1 cellular context compared by ENCODE assay signal in the genomic region with DNA sequence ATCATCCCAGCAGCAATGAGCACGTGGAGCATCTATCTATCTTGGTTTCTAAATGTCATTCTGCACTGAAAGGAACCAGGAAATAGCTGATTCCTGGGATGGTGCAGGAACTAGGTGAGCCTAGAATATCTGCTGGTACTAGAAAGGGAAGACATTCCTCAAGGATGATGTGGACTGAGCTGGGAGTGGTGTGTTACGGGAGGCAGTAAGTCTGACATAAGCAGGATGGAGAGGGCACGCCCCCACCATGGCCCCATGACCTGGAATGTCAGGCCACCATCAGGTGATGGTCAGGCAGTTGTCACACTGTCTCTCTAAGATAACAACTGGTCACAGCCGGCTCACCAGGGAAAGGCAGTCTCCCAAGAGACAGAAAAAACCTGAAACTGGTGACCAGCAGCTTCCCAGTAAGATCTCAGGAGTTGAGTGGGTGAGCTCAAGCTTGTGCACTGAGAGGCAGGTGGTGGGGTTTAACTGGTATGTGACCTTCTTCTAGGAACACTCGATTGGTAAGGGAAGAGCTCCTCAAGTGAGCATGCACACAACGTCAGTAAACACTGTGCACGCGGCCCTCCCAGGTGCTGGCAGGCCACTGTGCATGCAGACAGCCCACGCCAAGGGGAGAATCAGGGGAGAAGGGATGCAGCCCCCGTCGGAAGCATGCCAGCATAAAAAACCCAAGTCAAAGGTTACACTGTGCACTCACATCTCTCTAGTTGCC.
TF ChIP-seq lines count a peak whose summit lies in the region.

No MANE protein-coding gene starts in this region.

TF ChIP-seq in K562, 482 proteins besides CTCF, POLR2A, EP300 and RAD21 (continued from another document and continues in another):
- TF ChIP-seq TCF15 (CRISPR knock-in tag; IDR thresholded peaks at IDR 0.05) (peak; percentile 79; the same call in 1 of the 2 replicates), ZNF224 (CRISPR knock-in tag; IDR thresholded peaks at IDR 0.05) (no peak), MAFG (tag; conservative IDR thresholded peaks at IDR 0.05) (peak; percentile 34; the same call in 1 of the 2 replicates), NFATC3 (IDR thresholded peaks at IDR 0.05) (0 out of 2 replicates have a peak, but pooled peaks have one; percentile 33), ZNF77 (CRISPR knock-in tag; IDR thresholded peaks at IDR 0.05) (peak; percentile 77; the same call in 1 of the 2 replicates), SIN3A (IDR thresholded peaks at IDR 0.05; ENCODE audit: borderline replicate concordance in 2 of 2, control insufficient read depth in 1 of 2, low read depth in 2 of 2, low read length in 2 of 2) (peak in 1 of 2 experiments; percentile 77; a peak in 1 of 4 replicates), CUX1 (CRISPR knock-in tag; IDR thresholded peaks at IDR 0.05) (peak; percentile 81), STAT5A (IDR thresholded peaks at IDR 0.05; ENCODE audit: borderline replicate concordance, low read length) (peak; percentile 69), KLF1 (tag; IDR thresholded peaks at IDR 0.05) (peak; percentile 17), PTTG1 (tag; IDR thresholded peaks at IDR 0.05; ENCODE audit: low read depth) (peak; percentile 51; the same call in 1 of the 2 replicates), BCOR (IDR thresholded peaks at IDR 0.05) (peak; percentile 60; the same call in 1 of the 2 replicates), PURB (CRISPR knock-in tag; IDR thresholded peaks at IDR 0.05; ENCODE audit: low read depth) (no peak), TAL1 (IDR thresholded peaks at IDR 0.05) (peak; percentile 83), GMEB1 (CRISPR knock-in tag; IDR thresholded peaks at IDR 0.05) (no peak), NFIX (CRISPR knock-in tag; IDR thresholded peaks at IDR 0.05; ENCODE audit: low read depth) (no peak), ZNF583 (CRISPR knock-in tag; IDR thresholded peaks at IDR 0.05) (peak; percentile 93), SP2 (IDR thresholded peaks at IDR 0.05; ENCODE audit: extremely low read depth, low read depth, low read length, poor library complexity, severe bottlenecking) (no peak), ZNF239 (CRISPR knock-in tag; IDR thresholded peaks at IDR 0.05) (no peak; the same call in 1 of the 2 replicates), RBM17 (IDR thresholded peaks at IDR 0.05; ENCODE audit: borderline replicate concordance, low read depth, low read length) (no peak), ZNF165 (CRISPR knock-in tag; IDR thresholded peaks at IDR 0.05; ENCODE audit: borderline replicate concordance) (no peak), ZNF655 (CRISPR knock-in tag; IDR thresholded peaks at IDR 0.05) (no peak), RAD51 (IDR thresholded peaks at IDR 0.05; ENCODE audit: borderline replicate concordance, low read depth) (peak; percentile 87), RBM22 (IDR thresholded peaks at IDR 0.05; ENCODE audit: low read depth, low read length, poor library complexity, severe bottlenecking) (no peak), NFE2 (IDR thresholded peaks at IDR 0.05; ENCODE audit: low read depth) (no peak; the same call in 1 of the 2 replicates), KLF16 (IDR thresholded peaks at IDR 0.05) (peak; percentile 94), TAF9B (IDR thresholded peaks at IDR 0.05; ENCODE audit: partially characterized antibody) (peak; percentile 90), ZKSCAN3 (CRISPR knock-in tag; IDR thresholded peaks at IDR 0.05) (no peak), SP1 (CRISPR knock-in tag; IDR thresholded peaks at IDR 0.05) (peak; percentile 80; the same call in 1 of the 2 replicates), NCOA1 (IDR thresholded peaks at IDR 0.05; ENCODE audit: low read depth) (peak; percentile 94), ZNF586 (CRISPR knock-in tag; conservative IDR thresholded peaks at IDR 0.05) (no peak), ZNF384 (IDR thresholded peaks at IDR 0.05; ENCODE audit: low read depth, low read length) (peak; percentile 74; the same call in 1 of the 2 replicates), SMARCA4 (IDR thresholded peaks at IDR 0.05) (peak; percentile 86), TBP (optimal IDR thresholded peaks at IDR 0.05; ENCODE audit: low read depth, low read length) (peak; percentile 20), FOXK1 (CRISPR knock-in tag; IDR thresholded peaks at IDR 0.05; ENCODE audit: borderline replicate concordance) (no peak), ELF2 (CRISPR knock-in tag; IDR thresholded peaks at IDR 0.05) (peak; percentile 51; the same call in 1 of the 2 replicates), EGR1 (conservative IDR thresholded peaks at IDR 0.05) (peak; percentile 86), EP400 (IDR thresholded peaks at IDR 0.05) (peak; percentile 91), SMAD2 (IDR thresholded peaks at IDR 0.05; ENCODE audit: low read depth, low read length) (no peak), MYBL2 (IDR thresholded peaks at IDR 0.05; ENCODE audit: low read depth) (no peak), MYBL2 (CRISPR knock-in tag; IDR thresholded peaks at IDR 0.05; ENCODE audit: borderline replicate concordance) (no peak), CTBP1 (IDR thresholded peaks at IDR 0.05; ENCODE audit: borderline replicate concordance) (peak; percentile 100), TFE3 (CRISPR knock-in tag; IDR thresholded peaks at IDR 0.05) (peak; percentile 71), SNRNP70 (optimal IDR thresholded peaks at IDR 0.05; ENCODE audit: low read depth, low read length) (no peak)
- TF ChIP-seq, protein P1, sequence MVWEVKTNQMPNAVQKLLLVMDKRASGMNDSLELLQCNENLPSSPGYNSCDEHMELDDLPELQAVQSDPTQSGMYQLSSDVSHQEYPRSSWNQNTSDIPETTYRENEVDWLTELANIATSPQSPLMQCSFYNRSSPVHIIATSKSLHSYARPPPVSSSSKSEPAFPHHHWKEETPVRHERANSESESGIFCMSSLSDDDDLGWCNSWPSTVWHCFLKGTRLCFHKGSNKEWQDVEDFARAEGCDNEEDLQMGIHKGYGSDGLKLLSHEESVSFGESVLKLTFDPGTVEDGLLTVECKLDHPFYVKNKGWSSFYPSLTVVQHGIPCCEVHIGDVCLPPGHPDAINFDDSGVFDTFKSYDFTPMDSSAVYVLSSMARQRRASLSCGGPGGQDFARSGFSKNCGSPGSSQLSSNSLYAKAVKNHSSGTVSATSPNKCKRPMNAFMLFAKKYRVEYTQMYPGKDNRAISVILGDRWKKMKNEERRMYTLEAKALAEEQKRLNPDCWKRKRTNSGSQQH (CRISPR knock-in tag; IDR thresholded peaks at IDR 0.05), result no peak; the same call in 1 of the 2 replicates
- TF ChIP-seq, protein P2, sequence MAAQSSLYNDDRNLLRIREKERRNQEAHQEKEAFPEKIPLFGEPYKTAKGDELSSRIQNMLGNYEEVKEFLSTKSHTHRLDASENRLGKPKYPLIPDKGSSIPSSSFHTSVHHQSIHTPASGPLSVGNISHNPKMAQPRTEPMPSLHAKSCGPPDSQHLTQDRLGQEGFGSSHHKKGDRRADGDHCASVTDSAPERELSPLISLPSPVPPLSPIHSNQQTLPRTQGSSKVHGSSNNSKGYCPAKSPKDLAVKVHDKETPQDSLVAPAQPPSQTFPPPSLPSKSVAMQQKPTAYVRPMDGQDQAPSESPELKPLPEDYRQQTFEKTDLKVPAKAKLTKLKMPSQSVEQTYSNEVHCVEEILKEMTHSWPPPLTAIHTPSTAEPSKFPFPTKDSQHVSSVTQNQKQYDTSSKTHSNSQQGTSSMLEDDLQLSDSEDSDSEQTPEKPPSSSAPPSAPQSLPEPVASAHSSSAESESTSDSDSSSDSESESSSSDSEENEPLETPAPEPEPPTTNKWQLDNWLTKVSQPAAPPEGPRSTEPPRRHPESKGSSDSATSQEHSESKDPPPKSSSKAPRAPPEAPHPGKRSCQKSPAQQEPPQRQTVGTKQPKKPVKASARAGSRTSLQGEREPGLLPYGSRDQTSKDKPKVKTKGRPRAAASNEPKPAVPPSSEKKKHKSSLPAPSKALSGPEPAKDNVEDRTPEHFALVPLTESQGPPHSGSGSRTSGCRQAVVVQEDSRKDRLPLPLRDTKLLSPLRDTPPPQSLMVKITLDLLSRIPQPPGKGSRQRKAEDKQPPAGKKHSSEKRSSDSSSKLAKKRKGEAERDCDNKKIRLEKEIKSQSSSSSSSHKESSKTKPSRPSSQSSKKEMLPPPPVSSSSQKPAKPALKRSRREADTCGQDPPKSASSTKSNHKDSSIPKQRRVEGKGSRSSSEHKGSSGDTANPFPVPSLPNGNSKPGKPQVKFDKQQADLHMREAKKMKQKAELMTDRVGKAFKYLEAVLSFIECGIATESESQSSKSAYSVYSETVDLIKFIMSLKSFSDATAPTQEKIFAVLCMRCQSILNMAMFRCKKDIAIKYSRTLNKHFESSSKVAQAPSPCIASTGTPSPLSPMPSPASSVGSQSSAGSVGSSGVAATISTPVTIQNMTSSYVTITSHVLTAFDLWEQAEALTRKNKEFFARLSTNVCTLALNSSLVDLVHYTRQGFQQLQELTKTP (IDR thresholded peaks at IDR 0.05; ENCODE audit: low read depth in 1 of 2, partially characterized antibody in 2 of 2), result peak in 1 of 2 experiments; percentile 85
